11 cellular contexts compared by ENCODE assay signal in genomic region chr14:64913477-64913876, GRCh38. TPM values are rescaled to one million over a fixed set of nuclear protein-coding genes. Genes with fewer than 3 reads are reported as not detected.
DNase-seq lines count a peak whose midpoint lies in the region; ATAC-seq, FAIRE-seq and TF ChIP-seq lines count a peak whose summit lies in the region.
"Not testable (repeated sequence)": the region's sequence is repeated elsewhere in the genome, so short reads cannot be mapped to it uniquely, and the experiment has no call there.
"Had no signal": no experiment of that assay in that cellular context is flagged by ENCODE, and none has a peak within 500 bp of the region (broad histone marks: within the 10 kb centered on the region; RNA-seq: fewer than 3 reads in every experiment).

No MANE protein-coding gene starts in this region.

- H3K56ac ChIP-seq in H1 (replicated peaks; ENCODE audit: insufficient read length, low read depth, low read length) = not testable (repeated sequence)

- POLR2A ChIA-PET in H1 (lab: Charles Lee; ENCODE audit: partially characterized antibody) = interaction anchor here (1.9 to 2.3 kb wide), 4 partner anchors 11 to 40 kb away, joined by 7 to 17 read pairs (median 10); no protein-coding TSS in a partner anchor

- not testable (repeated sequence) for H3K36me3 Mint-ChIP-seq in CD14-positive monocyte
- H3K36me3 Mint-ChIP-seq in activated naive CD4-positive, alpha-beta T cell treated with anti-CD3 and anti-CD28 coated beads, Interleukin-2, amount 50 U/mL, for 72 hours = peaks cover 19 to 42% of the 10 kb centered on the region in 2 donors

- TF ChIP-seq RAD21 in H1 (IDR thresholded peaks at IDR 0.05 in 1 of 2, conservative IDR thresholded peaks at IDR 0.05 in 1 of 2; ENCODE audit: low read depth in 2 of 2, low read length in 2 of 2) = not testable (repeated sequence)

- not testable (repeated sequence) for H3K79me1 ChIP-seq in H1 (ENCODE audit: low read depth, low read length); neuronal stem cell (ENCODE audit: low read depth, low read length)

- H3K27ac ChIP-seq in Karpas-422 (ENCODE audit: low read length); H1 (ENCODE audit: low read depth, low read length); neuronal stem cell (replicated peaks; ENCODE audit: low read length): not testable (repeated sequence)
- H3K27ac ChIP-seq in VCaP (peak overlapping the region; percentile 85), suprapubic skin (peak overlapping the region; percentile 98)

- not testable (repeated sequence) for H3K9me3 ChIP-seq in Karpas-422 (ENCODE audit: low read length); H1 (ENCODE audit: insufficient read depth in 2 of 2, low read depth in 1 of 2, low read length in 1 of 2); neuronal stem cell (replicated peaks in 1 of 2; ENCODE audit: control insufficient read depth in 2 of 2, insufficient read depth in 1 of 2, low read depth in 1 of 2, low read length in 2 of 2); suprapubic skin

- H3K4me1 Mint-ChIP-seq in CD14-positive monocyte = peaks cover 26% of the 10 kb centered on the region

- peak overlapping the region in 6 of 7 donors; percentile 92 to 97 (median 95) for H3K27ac Mint-ChIP-seq in CD14-positive monocyte
- peak overlapping the region; percentile 96 to 98 for H3K27ac Mint-ChIP-seq in activated naive CD4-positive, alpha-beta T cell treated with anti-CD3 and anti-CD28 coated beads, Interleukin-2, amount 50 U/mL, for 72 hours

- H2BK12ac ChIP-seq in H1 (ENCODE audit: low read depth, low read length); neuronal stem cell (ENCODE audit: low read length): not testable (repeated sequence)

- peak overlapping the region; percentile 87; the same call in 1 of the 2 replicates for H3K4me3 ChIP-seq in Karpas-422 (ENCODE audit: low read length)
- not testable (repeated sequence) for H3K4me3 ChIP-seq in H1 (ENCODE audit: extremely low read depth in 1 of 4, insufficient read depth in 2 of 4, low read depth in 3 of 4, low read length in 4 of 4); neuronal stem cell (ENCODE audit: low read length in 2 of 2); suprapubic skin

- TF ChIP-seq EP300 in H1 (IDR thresholded peaks at IDR 0.05; ENCODE audit: borderline replicate concordance in 1 of 2, low read depth in 2 of 2, low read length in 2 of 2); suprapubic skin (IDR thresholded peaks at IDR 0.05): not testable (repeated sequence)

- peak overlapping the region in 1 of 2 donors; percentile 81 for H3K4me3 Mint-ChIP-seq in CD14-positive monocyte

- 59% methylated on average over 5 of the region's 5 CpGs; no CpG with 5 or more reads in 1 of the 2 experiments for WGBS in H1 (ENCODE audit: extremely low coverage in 1 of 2, insufficient coverage in 1 of 2, insufficient read length in 1 of 2, insufficient replicate concordance in 2 of 2, low coverage in 1 of 2, low lambda C conversion rate in 2 of 2, missing lambda C conversion rate in 1 of 2), 2 experiments
- WGBS in neuronal stem cell (ENCODE audit: extremely low coverage in 2 of 2, insufficient read length in 2 of 2, insufficient replicate concordance in 1 of 2), 2 donors = no CpG with 5 or more reads among the region's 5 CpGs
- 77% methylated on average over 5 of the region's 5 CpGs for WGBS in suprapubic skin

- not testable (repeated sequence) for H3K18ac ChIP-seq in H1 (ENCODE audit: extremely low read depth, low read length); neuronal stem cell (ENCODE audit: low read length)

- H3K4me2 ChIP-seq in Karpas-422 (ENCODE audit: low read depth, low read length, poor library complexity, severe bottlenecking) (peak overlapping the region; percentile 82), H1 (ENCODE audit: insufficient read depth in 1 of 2, low read depth in 2 of 2, low read length in 2 of 2) (peak overlapping the region; percentile 79 to 90; a peak in 2 of 4 replicates)
- not testable (repeated sequence) for H3K4me2 ChIP-seq in neuronal stem cell (ENCODE audit: insufficient read depth, low read length, poor library complexity, severe bottlenecking)

- H2BK20ac ChIP-seq in H1 (ENCODE audit: low read length) = not testable (repeated sequence)

- H4K5ac ChIP-seq in H1 (ENCODE audit: insufficient read length, low read depth, low read length) = not testable (repeated sequence)

- not testable (repeated sequence) for DNase-seq in CD14-positive monocyte (ENCODE audit: low spot score); Karpas-422; activated naive CD4-positive, alpha-beta T cell treated with anti-CD3 and anti-CD28 coated beads, Interleukin-2, amount 50 U/mL, for 72 hours (ENCODE audit: low spot score in 2 of 2); H1 (ENCODE audit: low read depth in 1 of 2, low spot score in 2 of 2); left colon; neuronal stem cell (ENCODE audit: low spot score); suprapubic skin (ENCODE audit: low spot score in 2 of 2)

- peaks cover 11% of the 10 kb centered on the region; the same call in 1 of the 2 replicates for H4K20me1 ChIP-seq in Karpas-422 (ENCODE audit: insufficient read depth, low read depth, low read length)
- H4K20me1 ChIP-seq in H1 (replicated peaks in 1 of 2; ENCODE audit: control insufficient read depth in 1 of 2, insufficient read depth in 2 of 2, low read length in 2 of 2) = not testable (repeated sequence)

- H2BK5ac ChIP-seq in H1 (ENCODE audit: low read depth, low read length); neuronal stem cell (ENCODE audit: low read length): not testable (repeated sequence)

- H3K27me3 ChIP-seq in Karpas-422 (ENCODE audit: low read length); H1 (replicated peaks in 1 of 4; ENCODE audit: control insufficient read depth in 3 of 4, extremely low read depth in 1 of 4, insufficient read depth in 3 of 4, low read length in 3 of 4); neuronal stem cell (ENCODE audit: control insufficient read depth in 3 of 3, insufficient read depth in 3 of 3, low read depth in 1 of 3, low read length in 3 of 3); suprapubic skin: not testable (repeated sequence)

- H2BK15ac ChIP-seq in H1 (ENCODE audit: low read length); neuronal stem cell (ENCODE audit: low read length): not testable (repeated sequence)

- not testable (repeated sequence) for H3K14ac ChIP-seq in H1 (ENCODE audit: insufficient read length); neuronal stem cell (ENCODE audit: low read length)

- H3K9me2 ChIP-seq in Karpas-422 (replicated peaks; ENCODE audit: insufficient read depth, low read length) = not testable (repeated sequence)

- peaks cover 13% of the 10 kb centered on the region; the same call in 1 of the 2 replicates for H3K36me3 ChIP-seq in Karpas-422 (ENCODE audit: insufficient read depth, low read length)
- not testable (repeated sequence) for H3K36me3 ChIP-seq in H1 (ENCODE audit: control insufficient read depth in 2 of 4, insufficient read depth in 4 of 4, low read length in 3 of 4); neuronal stem cell (replicated peaks in 1 of 2; ENCODE audit: control insufficient read depth in 2 of 2, insufficient read depth in 2 of 2, low read length in 2 of 2); suprapubic skin

- TF ChIP-seq CTCF in CD14-positive monocyte (IDR thresholded peaks at IDR 0.05); VCaP (conservative IDR thresholded peaks at IDR 0.05); H1 (IDR thresholded peaks at IDR 0.05; ENCODE audit: control extremely low read depth in 1 of 3, insufficient read depth in 1 of 3, low read depth in 1 of 3, low read length in 3 of 3); suprapubic skin (IDR thresholded peaks at IDR 0.05): not testable (repeated sequence)

- not testable (repeated sequence) for H4K91ac ChIP-seq in H1 (replicated peaks; ENCODE audit: insufficient read length, low read length); neuronal stem cell (ENCODE audit: low read depth, low read length, poor library complexity)

- H2AFZ ChIP-seq in Karpas-422 (ENCODE audit: low read length) = peak overlapping the region; percentile 95; the same call in 1 of the 2 replicates
- H2AFZ ChIP-seq in H1 (ENCODE audit: low read length) = not testable (repeated sequence)
- H2AFZ ChIP-seq in neuronal stem cell (ENCODE audit: low read length) = peak overlapping the region; percentile 94

- not testable (repeated sequence) for H2BK120ac ChIP-seq in H1 (replicated peaks; ENCODE audit: low read depth, low read length); neuronal stem cell (ENCODE audit: low read depth, low read length)

- TF ChIP-seq POLR2A in H1 (IDR thresholded peaks at IDR 0.05; ENCODE audit: control extremely low read depth in 1 of 2, low read depth in 2 of 2, low read length in 2 of 2); suprapubic skin (IDR thresholded peaks at IDR 0.05): not testable (repeated sequence)

- not testable (repeated sequence) for ATAC-seq in activated naive CD4-positive, alpha-beta T cell treated with anti-CD3 and anti-CD28 coated beads, Interleukin-2, amount 50 U/mL, for 72 hours
- ATAC-seq in left colon = peak; percentile 5

- not testable (repeated sequence) for H3K4ac ChIP-seq in H1 (replicated peaks; ENCODE audit: insufficient read length, low read depth, low read length); neuronal stem cell (ENCODE audit: low read length)

- not testable (repeated sequence) for H3K23ac ChIP-seq in H1 (ENCODE audit: insufficient read length); neuronal stem cell (ENCODE audit: low read depth, low read length, poor library complexity)

- peaks cover 43% of the 10 kb centered on the region for H3K79me2 ChIP-seq in Karpas-422 (ENCODE audit: low read length)
- H3K79me2 ChIP-seq in H1 (ENCODE audit: control insufficient read depth in 1 of 2, insufficient read depth in 2 of 2, low read length in 2 of 2) = peaks cover 5 to 25% of the 10 kb centered on the region in 2 experiments; a peak in 3 of 4 replicates

- not testable (repeated sequence) for H3K23me2 ChIP-seq in H1 (ENCODE audit: low read depth, low read length)

- intact Hi-C loops in CD14-positive monocyte (cut with micrococcal nuclease) = loop anchor here (10.0 kb wide), 3 partner anchors 71 to 259 kb away; partner anchors contain the start of genes FNTB (in 2 of the 2) and MAX (in 2 of the 2)
- intact Hi-C loops in left colon (cut with DNase I, micrococcal nuclease) = not testable (repeated sequence)

- CTCF ChIA-PET in H1 (lab: Charles Lee; ENCODE audit: partially characterized antibody) = not testable (repeated sequence)

- peaks cover 26% of the 10 kb centered on the region for H3K4me1 ChIP-seq in Karpas-422 (ENCODE audit: low read length)
- not testable (repeated sequence) for H3K4me1 ChIP-seq in H1 (replicated peaks in 1 of 4; ENCODE audit: control insufficient read depth in 3 of 4, insufficient read depth in 4 of 4, low read length in 3 of 4); neuronal stem cell (ENCODE audit: control insufficient read depth in 2 of 2, insufficient read depth in 1 of 2, low read depth in 1 of 2, low read length in 2 of 2)
- peaks cover 26% of the 10 kb centered on the region for H3K4me1 ChIP-seq in suprapubic skin

- H3K9ac ChIP-seq in Karpas-422 (ENCODE audit: low read length); H1 (replicated peaks in 1 of 4; ENCODE audit: extremely low read depth in 1 of 4, low read depth in 3 of 4, low read length in 3 of 4); neuronal stem cell (ENCODE audit: low read depth, low read length, poor library complexity): not testable (repeated sequence)

- not testable (repeated sequence) for H3K9me3 Mint-ChIP-seq in CD14-positive monocyte; activated naive CD4-positive, alpha-beta T cell treated with anti-CD3 and anti-CD28 coated beads, Interleukin-2, amount 50 U/mL, for 72 hours

- not testable (repeated sequence) for H4K8ac ChIP-seq in H1 (ENCODE audit: extremely low read depth, insufficient read depth, low read length); neuronal stem cell (ENCODE audit: low read depth, low read length)

- H2AK5ac ChIP-seq in H1 (ENCODE audit: low read depth, low read length); neuronal stem cell (ENCODE audit: low read depth, low read length): not testable (repeated sequence)

- not testable (repeated sequence) for FAIRE-seq in H1 (lab: Jason Lieb, UNC)

- H3K27me3 Mint-ChIP-seq in CD14-positive monocyte (ENCODE audit: low read depth in 3 of 3) = not testable (repeated sequence)

RNA-seq across cellular contexts. Expression of gene CHURC1, which starts 0.8 kb away (rescaled TPM):
- 10 to 100 TPM; 81.2 to 98.3 TPM for polyA plus RNA-seq in CD14-positive monocyte
- 84.9 and 136 TPM in 2 replicates for total RNA-seq in Karpas-422 (2014; rRNA removed; shearing (Covaris generic); ENCODE audit: low replicate concordance)
- total RNA-seq in activated naive CD4-positive, alpha-beta T cell treated with anti-CD3 and anti-CD28 coated beads, Interleukin-2, amount 50 U/mL, for 72 hours = 10 to 100 TPM; 28.4 to 67.5 TPM
- 50.2 and 55.6 TPM in 2 replicates for total RNA-seq in H1 (2021; fragmentation: NEBNext Ultra II Directional; extraction: Animal tissue kit (Norgen Biotek cat#: 25700))
- 44.8 and 59.3 TPM in 2 replicates for polyA plus RNA-seq in H1 (2011; rRNA removed)
- polyA plus RNA-seq in H1 (2011; cell fraction: cytosol; rRNA removed) = 43.3 TPM
- polyA plus RNA-seq in H1 (2011; cell fraction: nucleus; rRNA removed) = 11.4 TPM
- 31.2 to 64.3 TPM (median 43.5 TPM) in 4 replicates for polyA plus RNA-seq in H1 (2012, experiment 1 of 2)
- polyA plus RNA-seq in H1 (2012, experiment 2 of 2) = 35.9 TPM
- polyA plus RNA-seq in H1 (2013, experiment 1 of 2) = 149 TPM
- polyA plus RNA-seq in H1 (2013, experiment 2 of 2) = 132 TPM
- polyA minus RNA-seq in H1 (2011; rRNA and poly(A)+ RNA removed) = 9.7 and 14.7 TPM in 2 replicates
- 6.9 TPM for polyA minus RNA-seq in H1 (2011; cell fraction: cytosol; rRNA and poly(A)+ RNA removed)
- polyA minus RNA-seq in H1 (2011; cell fraction: nucleus; rRNA and poly(A)+ RNA removed) = 37.0 TPM
- 10 to 100 TPM; 48.6 to 50.8 TPM for total RNA-seq in left colon
- 45.0 TPM for polyA plus RNA-seq in neuronal stem cell (2013, experiment 1 of 2)
- 46.0 TPM for polyA plus RNA-seq in neuronal stem cell (2013, experiment 2 of 2)
- 10 to 100 TPM; 50.9 to 93.8 (median 87.7) TPM for total RNA-seq in suprapubic skin

RNA-seq across cellular contexts. Expression of gene GPX2, which starts 29.1 kb away (rescaled TPM):
- not detected for polyA plus RNA-seq in CD14-positive monocyte
- total RNA-seq in Karpas-422 (2014; rRNA removed; shearing (Covaris generic); ENCODE audit: low replicate concordance) = not detected in 2 replicates
- not detected for total RNA-seq in activated naive CD4-positive, alpha-beta T cell treated with anti-CD3 and anti-CD28 coated beads, Interleukin-2, amount 50 U/mL, for 72 hours
- total RNA-seq in H1 (2021; fragmentation: NEBNext Ultra II Directional; extraction: Animal tissue kit (Norgen Biotek cat#: 25700)) = 0.30 and 0.50 TPM in 2 replicates
- polyA plus RNA-seq in H1 (2011; rRNA removed) = 0.49 and 0.89 TPM in 2 replicates
- polyA plus RNA-seq in H1 (2011; cell fraction: cytosol; rRNA removed) = 0.61 TPM
- polyA plus RNA-seq in H1 (2011; cell fraction: nucleus; rRNA removed) = 0.66 TPM
- 0.50 to 0.96 TPM (median 0.64 TPM) in 3 of 4 replicates, not detected in the other for polyA plus RNA-seq in H1 (2012, experiment 1 of 2)
- 1.5 TPM for polyA plus RNA-seq in H1 (2012, experiment 2 of 2)
- 0.36 TPM for polyA plus RNA-seq in H1 (2013, experiment 1 of 2)
- polyA plus RNA-seq in H1 (2013, experiment 2 of 2) = 0.46 TPM
- polyA minus RNA-seq in H1 (2011; rRNA and poly(A)+ RNA removed) = 0.38 and 0.56 TPM in 2 replicates
- not detected for polyA minus RNA-seq in H1 (2011; cell fraction: cytosol; rRNA and poly(A)+ RNA removed)
- polyA minus RNA-seq in H1 (2011; cell fraction: nucleus; rRNA and poly(A)+ RNA removed) = not detected
- total RNA-seq in left colon = 100 to 1,000 TPM; 172 to 672 TPM
- 0.11 TPM for polyA plus RNA-seq in neuronal stem cell (2013, experiment 1 of 2)
- 0.08 TPM for polyA plus RNA-seq in neuronal stem cell (2013, experiment 2 of 2)
- 10 to 100 TPM in 3 of 4 donors, 1 to 10 TPM in 1; 10.0 to 65.0 (median 27.6) TPM for total RNA-seq in suprapubic skin
- total RNA-seq: LHCN-M2, lung microvascular endothelial cell, SK-MEL-5 had no signal

RNA-seq across cellular contexts. Expression of gene SPTB, which starts 33.8 kb away (rescaled TPM):
- not detected for polyA plus RNA-seq in CD14-positive monocyte
- not detected in 2 replicates for total RNA-seq in Karpas-422 (2014; rRNA removed; shearing (Covaris generic); ENCODE audit: low replicate concordance)
- total RNA-seq in activated naive CD4-positive, alpha-beta T cell treated with anti-CD3 and anti-CD28 coated beads, Interleukin-2, amount 50 U/mL, for 72 hours = under 1 TPM; 0.41 to 0.66 TPM
- 2.4 and 2.7 TPM in 2 replicates for total RNA-seq in H1 (2021; fragmentation: NEBNext Ultra II Directional; extraction: Animal tissue kit (Norgen Biotek cat#: 25700))
- polyA plus RNA-seq in H1 (2011; rRNA removed) = 0.30 and 0.60 TPM in 2 replicates
- 0.52 TPM for polyA plus RNA-seq in H1 (2011; cell fraction: cytosol; rRNA removed)
- 1.9 TPM for polyA plus RNA-seq in H1 (2011; cell fraction: nucleus; rRNA removed)
- polyA plus RNA-seq in H1 (2012, experiment 1 of 2) = 1.6 to 2.5 TPM (median 2.3 TPM) in 4 replicates
- 0.75 TPM for polyA plus RNA-seq in H1 (2012, experiment 2 of 2)
- 0.53 TPM for polyA plus RNA-seq in H1 (2013, experiment 1 of 2)
- polyA plus RNA-seq in H1 (2013, experiment 2 of 2) = 0.46 TPM
- 1.1 and 1.3 TPM in 2 replicates for polyA minus RNA-seq in H1 (2011; rRNA and poly(A)+ RNA removed)
- 1.8 TPM for polyA minus RNA-seq in H1 (2011; cell fraction: cytosol; rRNA and poly(A)+ RNA removed)
- polyA minus RNA-seq in H1 (2011; cell fraction: nucleus; rRNA and poly(A)+ RNA removed) = 2.0 TPM
- under 1 TPM; 0.34 to 0.42 TPM for total RNA-seq in left colon
- 0.39 TPM for polyA plus RNA-seq in neuronal stem cell (2013, experiment 1 of 2)
- 0.43 TPM for polyA plus RNA-seq in neuronal stem cell (2013, experiment 2 of 2)
- 1 to 10 TPM in 1 of 4 donors, under 1 TPM in 3; 0.44 to 2.4 (median 0.54) TPM for total RNA-seq in suprapubic skin
- total RNA-seq: LHCN-M2, SK-MEL-5 had no signal

RNA-seq across cellular contexts. Expression of gene RAB15, which starts 58.7 kb away (rescaled TPM):
- polyA plus RNA-seq in CD14-positive monocyte = under 1 TPM; 0.09 to 0.14 TPM
- total RNA-seq in Karpas-422 (2014; rRNA removed; shearing (Covaris generic); ENCODE audit: low replicate concordance) = 0.83 and 1.2 TPM in 2 replicates
- total RNA-seq in activated naive CD4-positive, alpha-beta T cell treated with anti-CD3 and anti-CD28 coated beads, Interleukin-2, amount 50 U/mL, for 72 hours = 1 to 10 TPM; 6.5 to 7.0 TPM
- total RNA-seq in H1 (2021; fragmentation: NEBNext Ultra II Directional; extraction: Animal tissue kit (Norgen Biotek cat#: 25700)) = 58.1 and 59.2 TPM in 2 replicates
- 38.8 and 63.4 TPM in 2 replicates for polyA plus RNA-seq in H1 (2011; rRNA removed)
- polyA plus RNA-seq in H1 (2011; cell fraction: cytosol; rRNA removed) = 37.8 TPM
- polyA plus RNA-seq in H1 (2011; cell fraction: nucleus; rRNA removed) = 46.7 TPM
- polyA plus RNA-seq in H1 (2012, experiment 1 of 2) = 35.3 to 39.3 TPM (median 37.0 TPM) in 4 replicates
- 35.0 TPM for polyA plus RNA-seq in H1 (2012, experiment 2 of 2)
- polyA plus RNA-seq in H1 (2013, experiment 1 of 2) = 29.4 TPM
- polyA plus RNA-seq in H1 (2013, experiment 2 of 2) = 30.4 TPM
- polyA minus RNA-seq in H1 (2011; rRNA and poly(A)+ RNA removed) = 25.9 and 31.7 TPM in 2 replicates
- 15.9 TPM for polyA minus RNA-seq in H1 (2011; cell fraction: cytosol; rRNA and poly(A)+ RNA removed)
- 14.5 TPM for polyA minus RNA-seq in H1 (2011; cell fraction: nucleus; rRNA and poly(A)+ RNA removed)
- 10 to 100 TPM; 25.9 to 40.3 TPM for total RNA-seq in left colon
- polyA plus RNA-seq in neuronal stem cell (2013, experiment 1 of 2) = 11.7 TPM
- polyA plus RNA-seq in neuronal stem cell (2013, experiment 2 of 2) = 10.4 TPM
- 10 to 100 TPM in 3 of 4 donors, 1 to 10 TPM in 1; 9.6 to 17.0 (median 15.1) TPM for total RNA-seq in suprapubic skin
